Comparison of ENCODE assay signal across 8 cellular contexts in genomic region chr9:109012876-109013677, GRCh38. TPM values are rescaled to one million over a fixed set of nuclear protein-coding genes. Genes with fewer than 3 reads are reported as not detected.
A peak's percentile ranks its signal among the peaks of the same experiment; 100 is the strongest.
DNase-seq lines count a peak whose midpoint lies in the region; ATAC-seq, FAIRE-seq and TF ChIP-seq lines count a peak whose summit lies in the region.

A gene with protein sequence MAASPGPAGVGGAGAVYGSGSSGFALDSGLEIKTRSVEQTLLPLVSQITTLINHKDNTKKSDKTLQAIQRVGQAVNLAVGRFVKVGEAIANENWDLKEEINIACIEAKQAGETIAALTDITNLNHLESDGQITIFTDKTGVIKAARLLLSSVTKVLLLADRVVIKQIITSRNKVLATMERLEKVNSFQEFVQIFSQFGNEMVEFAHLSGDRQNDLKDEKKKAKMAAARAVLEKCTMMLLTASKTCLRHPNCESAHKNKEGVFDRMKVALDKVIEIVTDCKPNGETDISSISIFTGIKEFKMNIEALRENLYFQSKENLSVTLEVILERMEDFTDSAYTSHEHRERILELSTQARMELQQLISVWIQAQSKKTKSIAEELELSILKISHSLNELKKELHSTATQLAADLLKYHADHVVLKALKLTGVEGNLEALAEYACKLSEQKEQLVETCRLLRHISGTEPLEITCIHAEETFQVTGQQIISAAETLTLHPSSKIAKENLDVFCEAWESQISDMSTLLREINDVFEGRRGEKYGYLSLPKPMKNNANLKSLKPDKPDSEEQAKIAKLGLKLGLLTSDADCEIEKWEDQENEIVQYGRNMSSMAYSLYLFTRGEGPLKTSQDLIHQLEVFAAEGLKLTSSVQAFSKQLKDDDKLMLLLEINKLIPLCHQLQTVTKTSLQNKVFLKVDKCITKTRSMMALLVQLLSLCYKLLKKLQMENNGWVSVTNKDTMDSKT (minus strand): TSS chr9:109013499. CDS start chr9:109013442, 57 bp downstream.

- peak within 1 kb of the TSS; percentile 88 for H3K4me2 ChIP-seq in A549

- H3K4me1 Mint-ChIP-seq in activated CD4-positive, alpha-beta T cell treated with anti-CD3 and anti-CD28 coated beads for 36 hours: peaks cover 32% of the 10 kb centered on the region

- no peaks in the 10 kb centered on the region for H3K9me3 Mint-ChIP-seq in activated CD4-positive, alpha-beta T cell treated with anti-CD3 and anti-CD28 coated beads for 36 hours (ENCODE audit: low read depth)

- TF ChIP-seq RAD21 in A549 (conservative IDR thresholded peaks at IDR 0.05 in 1 of 2, IDR thresholded peaks at IDR 0.05 in 1 of 2): no peak

- DNase-seq in A549 (ENCODE audit: low read depth in 1 of 2, low spot score in 1 of 2): peak; percentile 81 to 86
- peak; percentile 88 for DNase-seq in NCI-H2171 (lab: John Stamatoyannopoulos, UW)
- peak; percentile 91 for DNase-seq in activated CD4-positive, alpha-beta T cell treated with anti-CD3 and anti-CD28 coated beads for 36 hours
- DNase-seq in left kidney (ENCODE audit: low read depth, low spot score): peak; percentile 96
- peak; percentile 73 for DNase-seq in stimulated activated CD4-positive, alpha-beta T cell treated with anti-CD3 and anti-CD28 coated beads, Interleukin-2, amount 100 ng/mL, for 4 hours (ENCODE audit: low read depth)

- TF ChIP-seq POLR2A in A549 (IDR thresholded peaks at IDR 0.05; ENCODE audit: low read length): peak; percentile 54

- H3K27ac Mint-ChIP-seq in activated CD4-positive, alpha-beta T cell treated with anti-CD3 and anti-CD28 coated beads for 36 hours: peak within 1 kb of the TSS; percentile 82

- CTCF ChIA-PET in A549 (lab: Yijun Ruan, JAX): no interaction called here
- CTCF ChIA-PET in activated CD4-positive, alpha-beta T cell treated with anti-CD3 and anti-CD28 coated beads for 36 hours (lab: Charles Lee): interaction anchor here (1.5 kb wide), 1 partner anchor 59 kb away, joined by 3 read pairs; no protein-coding TSS in a partner anchor

- TF ChIP-seq CTCF in A549 (IDR thresholded peaks at IDR 0.05): no peak

- no peaks in the 10 kb centered on the region for H3K27me3 Mint-ChIP-seq in activated CD4-positive, alpha-beta T cell treated with anti-CD3 and anti-CD28 coated beads for 36 hours

- peak within 1 kb of the TSS; percentile 87 for H3K4me3 Mint-ChIP-seq in activated CD4-positive, alpha-beta T cell treated with anti-CD3 and anti-CD28 coated beads for 36 hours

- H3K36me3 Mint-ChIP-seq in activated CD4-positive, alpha-beta T cell treated with anti-CD3 and anti-CD28 coated beads for 36 hours (ENCODE audit: low read depth): no peaks in the 10 kb centered on the region

- peak within 1 kb of the TSS; percentile 79 for H3K4me3 ChIP-seq in A549

- no peaks in the 10 kb centered on the region for H3K9me3 ChIP-seq in A549

- ATAC-seq in A549 (peak; percentile 84 to 89), GM18858 (IDR thresholded peaks at IDR 0.05; ENCODE audit: unreplicated experiment) (peak; percentile 43), HG03064 (IDR thresholded peaks at IDR 0.05; ENCODE audit: low read depth, unreplicated experiment) (peak; percentile 76)
- peak; percentile 79 for ATAC-seq in activated CD4-positive, alpha-beta T cell treated with anti-CD3 and anti-CD28 coated beads for 36 hours

- intact Hi-C loops in activated CD4-positive, alpha-beta T cell treated with anti-CD3 and anti-CD28 coated beads for 36 hours (cut with DNase I, micrococcal nuclease): loop anchor here (1.0 to 5.0 kb wide), 12 partner anchors 79 to 1771 kb away; partner anchors contain the start of genes ABITRAM (in 2 of the 2), ELP1 (in 2 of the 2), EPB41L4B (in 1 of the 2) and KLF4 (in 1 of the 2)

- POLR2A ChIA-PET in A549 (lab: Yijun Ruan, JAX): no interaction called here
- POLR2A ChIA-PET in activated CD4-positive, alpha-beta T cell treated with anti-CD3 and anti-CD28 coated beads for 36 hours (lab: Charles Lee): no interaction called here

- WGBS in A549 (ENCODE audit: missing lambda C conversion rate): 0% methylated on average over 2 of the region's 99 CpGs

- TF ChIP-seq EP300 in A549 (IDR thresholded peaks at IDR 0.05): no peak

- H3K27ac ChIP-seq in A549 (peak within 1 kb of the TSS; percentile 78 to 90), cingulate gyrus (ENCODE audit: low read depth, low read length) (peak within 1 kb of the TSS; percentile 69)

- H3K4me1 ChIP-seq in A549: peaks cover 29% of the 10 kb centered on the region

- FAIRE-seq in A549 (lab: Jason Lieb, UNC): no peak

TF ChIP-seq in A549, 52 proteins besides CTCF, POLR2A, EP300 and RAD21:
- TF ChIP-seq JUN (IDR thresholded peaks at IDR 0.05): peak in 1 of 2 experiments; percentile 72; a peak in 2 of 5 replicates
- TF ChIP-seq ZFP36 (IDR thresholded peaks at IDR 0.05; ENCODE audit: borderline replicate concordance, partially characterized antibody): no peak
- no peak for TF ChIP-seq EHF (CRISPR knock-in tag; IDR thresholded peaks at IDR 0.05)
- TF ChIP-seq PHF8 (IDR thresholded peaks at IDR 0.05; ENCODE audit: borderline replicate concordance, low read depth): peak; percentile 51

RNA-seq across cellular contexts. Expression of the gene that starts here (rescaled TPM):
- 42.5 and 63.6 TPM in 2 replicates for polyA plus RNA-seq in A549 (2011; rRNA removed)
- 21.6 and 25.3 TPM in 2 replicates for polyA plus RNA-seq in A549 (2012; cell fraction: cytosol; rRNA removed)
- polyA plus RNA-seq in A549 (2012; cell fraction: nucleus; rRNA removed): 7.2 and 11.1 TPM in 2 replicates
- polyA plus RNA-seq in A549 (2017; fragmentation: RNase III; extraction: RNeasy Plus Mini Kit Qiagen cat#74134 plus additional on column Dnase treatment): 43.8 to 61.3 TPM (median 48.8 TPM) in 3 replicates
- 6.0 and 7.1 TPM in 2 replicates for polyA minus RNA-seq in A549 (2011; rRNA and poly(A)+ RNA removed)
- total RNA-seq in activated CD4-positive, alpha-beta T cell treated with anti-CD3 and anti-CD28 coated beads for 36 hours: 10 to 100 TPM; 13.0 to 16.4 TPM

Comparison
In these comparisons a context has a peak if more than half of its experiments do, and no peak if none do; other contexts are left out.
1. Peak in every context shown above with its lines: DNase-seq, ATAC-seq, H3K4me3 ChIP-seq and H3K27ac ChIP-seq.